Comparison of ENCODE assay signal across 20 cellular contexts in genomic region chr10:98167191-98167590, GRCh38. TPM values are rescaled to one million over a fixed set of nuclear protein-coding genes. Genes with fewer than 3 reads are reported as not detected.
DNase-seq lines count a peak whose midpoint lies in the region; ATAC-seq, FAIRE-seq and TF ChIP-seq lines count a peak whose summit lies in the region.
"Had no signal": no experiment of that assay in that cellular context is flagged by ENCODE, and none has a peak within 500 bp of the region (broad histone marks: within the 10 kb centered on the region; RNA-seq: fewer than 3 reads in every experiment).

No MANE protein-coding gene starts in this region.

- no peak overlapping the region for H3K9ac ChIP-seq in kidney (ENCODE audit: low read length in 2 of 2)

- H3K4me3 ChIP-seq in kidney (ENCODE audit: low read length in 2 of 2): no peak overlapping the region
- H3K4me3 ChIP-seq: cardiac muscle cell, K562, smooth muscle cell had no signal

- H3K9me3 Mint-ChIP-seq in natural killer cell: no peaks in the 10 kb centered on the region
- H3K9me3 Mint-ChIP-seq in natural killer cell treated with Interleukin-12 subunit alpha and Interleukin-12 subunit beta and Interleukin-15 and Interleukin-18, amount 100 ng/mL, for 72 hours: no peaks in the 10 kb centered on the region
- H3K9me3 Mint-ChIP-seq in stimulated activated effector memory CD8-positive, alpha-beta T cell treated with anti-CD3 and anti-CD28 coated beads, Interleukin-12 subunit alpha, Interleukin-12 subunit beta, amount 100 ng/mL, for 72 hours: no peaks in the 10 kb centered on the region
- H3K9me3 Mint-ChIP-seq: activated naive CD8-positive, alpha-beta T cell treated with anti-CD3 and anti-CD28 coated beads, Interleukin-2, amount 10 ng/mL, durations not matched to agents 7 days and 5 days had no signal

- H3K9me3 ChIP-seq in kidney (ENCODE audit: control insufficient read depth in 1 of 2, low read length in 2 of 2): no peaks in the 10 kb centered on the region

- no peaks in the 10 kb centered on the region for H3K27me3 Mint-ChIP-seq in natural killer cell (ENCODE audit: low read depth in 2 of 2)
- H3K27me3 Mint-ChIP-seq in natural killer cell treated with Interleukin-12 subunit alpha and Interleukin-12 subunit beta and Interleukin-15 and Interleukin-18, amount 100 ng/mL, for 72 hours: no peaks in the 10 kb centered on the region
- H3K27me3 Mint-ChIP-seq: activated naive CD8-positive, alpha-beta T cell treated with anti-CD3 and anti-CD28 coated beads, Interleukin-2, amount 10 ng/mL, durations not matched to agents 7 days and 5 days; CD4-positive, CD25-positive, alpha-beta regulatory T cell had no signal

- TF ChIP-seq CTCF in natural killer cell (IDR thresholded peaks at IDR 0.05): no peak
- no peak for TF ChIP-seq CTCF in kidney (IDR thresholded peaks at IDR 0.05; ENCODE audit: borderline replicate concordance, extremely low read depth, insufficient read depth)

- no peaks in the 10 kb centered on the region for H3K4me1 ChIP-seq in kidney (ENCODE audit: control insufficient read depth in 1 of 2, insufficient read depth in 1 of 2, low read depth in 1 of 2, low read length in 2 of 2)

- intact Hi-C loops in natural killer cell (cut with micrococcal nuclease): no loop called here
- intact Hi-C loops in kidney (cut with DNase I): no loop called here
- intact Hi-C loops in left colon (cut with DNase I, micrococcal nuclease): no loop called here

- H3K36me3 ChIP-seq in kidney (ENCODE audit: control insufficient read depth in 1 of 2, insufficient read depth in 2 of 2, low read length in 2 of 2): peaks cover 0 to 9% of the 10 kb centered on the region in 2 donors
- H3K36me3 ChIP-seq: cardiac muscle cell had no signal

- DNase-seq in natural killer cell (no peak), kidney (no peak), left colon (no peak)
- no peak for DNase-seq in natural killer cell treated with Interleukin-12 subunit alpha and Interleukin-12 subunit beta and Interleukin-15 and Interleukin-18, amount 100 ng/mL, for 72 hours (ENCODE audit: low spot score)
- no peak for DNase-seq in stimulated activated effector memory CD8-positive, alpha-beta T cell treated with anti-CD3 and anti-CD28 coated beads, Interleukin-12 subunit alpha, Interleukin-12 subunit beta, amount 100 ng/mL, for 72 hours (ENCODE audit: low spot score in 2 of 2)
- no peak for DNase-seq in stimulated activated CD4-positive, alpha-beta T cell treated with anti-CD3 and anti-CD28 coated beads, Interleukin-2, amount 100 ng/mL, for 48 hours
- DNase-seq: activated naive CD8-positive, alpha-beta T cell treated with anti-CD3 and anti-CD28 coated beads, Interleukin-2, amount 10 ng/mL, durations not matched to agents 7 days and 5 days; activated T-cell treated with anti-CD3 and anti-CD28 coated beads for 4 hours; CD4-positive, CD25-positive, alpha-beta regulatory T cell; foreskin fibroblast; GOT3; NCI-H1436; NCI-H446; T-helper 1 cell had no signal

- ATAC-seq in natural killer cell: peak in 1 of 3 donors; percentile 41
- no peak for ATAC-seq in natural killer cell treated with Interleukin-12 subunit alpha and Interleukin-12 subunit beta and Interleukin-15 and Interleukin-18, amount 100 ng/mL, for 72 hours
- peak; percentile 54 for ATAC-seq in HG02623 (IDR thresholded peaks at IDR 0.05; ENCODE audit: unreplicated experiment)
- ATAC-seq in HG03378 (IDR thresholded peaks at IDR 0.05; ENCODE audit: unreplicated experiment): peak; percentile 51
- ATAC-seq in stimulated activated effector memory CD8-positive, alpha-beta T cell treated with anti-CD3 and anti-CD28 coated beads, Interleukin-12 subunit alpha, Interleukin-12 subunit beta, amount 100 ng/mL, for 72 hours: no peak
- no peak for ATAC-seq in left colon
- ATAC-seq: K562 had no signal

- no peak overlapping the region for H3K27ac ChIP-seq in kidney (ENCODE audit: low read depth in 2 of 2, low read length in 2 of 2)
- H3K27ac ChIP-seq: 22Rv1, cardiac muscle cell had no signal

- H3K4me1 Mint-ChIP-seq in natural killer cell: peaks cover 69 to 70% of the 10 kb centered on the region in 2 donors
- peaks cover 46 to 47% of the 10 kb centered on the region in 2 donors for H3K4me1 Mint-ChIP-seq in natural killer cell treated with Interleukin-12 subunit alpha and Interleukin-12 subunit beta and Interleukin-15 and Interleukin-18, amount 100 ng/mL, for 72 hours (ENCODE audit: low read depth in 2 of 2)
- peaks cover 47% of the 10 kb centered on the region for H3K4me1 Mint-ChIP-seq in stimulated activated effector memory CD8-positive, alpha-beta T cell treated with anti-CD3 and anti-CD28 coated beads, Interleukin-12 subunit alpha, Interleukin-12 subunit beta, amount 100 ng/mL, for 72 hours

- FAIRE-seq in kidney (lab: Jason Lieb, UNC): no peak
- FAIRE-seq: K562 had no signal

- H3K4me3 Mint-ChIP-seq in natural killer cell: peak overlapping the region; percentile 32
- no peak overlapping the region for H3K4me3 Mint-ChIP-seq in natural killer cell treated with Interleukin-12 subunit alpha and Interleukin-12 subunit beta and Interleukin-15 and Interleukin-18, amount 100 ng/mL, for 72 hours
- no peak overlapping the region for H3K4me3 Mint-ChIP-seq in stimulated activated effector memory CD8-positive, alpha-beta T cell treated with anti-CD3 and anti-CD28 coated beads, Interleukin-12 subunit alpha, Interleukin-12 subunit beta, amount 100 ng/mL, for 72 hours
- H3K4me3 Mint-ChIP-seq: activated naive CD8-positive, alpha-beta T cell treated with anti-CD3 and anti-CD28 coated beads, Interleukin-2, amount 10 ng/mL, durations not matched to agents 7 days and 5 days had no signal

- no peaks in the 10 kb centered on the region for H3K36me3 Mint-ChIP-seq in natural killer cell
- H3K36me3 Mint-ChIP-seq in natural killer cell treated with Interleukin-12 subunit alpha and Interleukin-12 subunit beta and Interleukin-15 and Interleukin-18, amount 100 ng/mL, for 72 hours: peaks cover 20% of the 10 kb centered on the region
- H3K36me3 Mint-ChIP-seq in stimulated activated effector memory CD8-positive, alpha-beta T cell treated with anti-CD3 and anti-CD28 coated beads, Interleukin-12 subunit alpha, Interleukin-12 subunit beta, amount 100 ng/mL, for 72 hours: peaks cover 52% of the 10 kb centered on the region

- peak overlapping the region; percentile 60 to 70 for H3K27ac Mint-ChIP-seq in natural killer cell
- H3K27ac Mint-ChIP-seq in natural killer cell treated with Interleukin-12 subunit alpha and Interleukin-12 subunit beta and Interleukin-15 and Interleukin-18, amount 100 ng/mL, for 72 hours: no peak overlapping the region
- peak overlapping the region; percentile 5 for H3K27ac Mint-ChIP-seq in stimulated activated effector memory CD8-positive, alpha-beta T cell treated with anti-CD3 and anti-CD28 coated beads, Interleukin-12 subunit alpha, Interleukin-12 subunit beta, amount 100 ng/mL, for 72 hours
- H3K27ac Mint-ChIP-seq: activated naive CD8-positive, alpha-beta T cell treated with anti-CD3 and anti-CD28 coated beads, Interleukin-2, amount 10 ng/mL, durations not matched to agents 7 days and 5 days had no signal

RNA-seq across cellular contexts. Expression of gene R3HCC1L, which starts 32.7 kb away (rescaled TPM):
- total RNA-seq in natural killer cell: 10 to 100 TPM; 17.9 to 25.6 (median 23.3) TPM
- 10 to 100 TPM; 23.0 to 28.9 TPM for total RNA-seq in natural killer cell treated with Interleukin-12 subunit alpha and Interleukin-12 subunit beta and Interleukin-15 and Interleukin-18, amount 100 ng/mL, for 72 hours
- 17.0 TPM for total RNA-seq in kidney
- polyA plus RNA-seq in kidney (ENCODE audit: insufficient read depth, low read depth, low replicate concordance): 9.7 TPM
- 10 to 100 TPM; 13.9 to 18.1 TPM for total RNA-seq in left colon

Comparison
In these comparisons a context has a peak if more than half of its experiments do, and no peak if none do; other contexts are left out.
1. H3K27ac Mint-ChIP-seq: peak in natural killer cell (2 of 2) and stimulated activated effector memory CD8-positive, alpha-beta T cell treated with anti-CD3 and anti-CD28 coated beads, Interleukin-12 subunit alpha, Interleukin-12 subunit beta, amount 100 ng/mL, for 72 hours (single experiment); none in natural killer cell treated with Interleukin-12 subunit alpha and Interleukin-12 subunit beta and Interleukin-15 and Interleukin-18, amount 100 ng/mL, for 72 hours (0 of 2).
2. ATAC-seq: peak in HG02623 (single experiment) and HG03378 (single experiment); none in natural killer cell treated with Interleukin-12 subunit alpha and Interleukin-12 subunit beta and Interleukin-15 and Interleukin-18, amount 100 ng/mL, for 72 hours (0 of 2), stimulated activated effector memory CD8-positive, alpha-beta T cell treated with anti-CD3 and anti-CD28 coated beads, Interleukin-12 subunit alpha, Interleukin-12 subunit beta, amount 100 ng/mL, for 72 hours (single experiment) and left colon (single experiment).